8 cellular contexts compared by ENCODE assay signal in the genomic region with DNA sequence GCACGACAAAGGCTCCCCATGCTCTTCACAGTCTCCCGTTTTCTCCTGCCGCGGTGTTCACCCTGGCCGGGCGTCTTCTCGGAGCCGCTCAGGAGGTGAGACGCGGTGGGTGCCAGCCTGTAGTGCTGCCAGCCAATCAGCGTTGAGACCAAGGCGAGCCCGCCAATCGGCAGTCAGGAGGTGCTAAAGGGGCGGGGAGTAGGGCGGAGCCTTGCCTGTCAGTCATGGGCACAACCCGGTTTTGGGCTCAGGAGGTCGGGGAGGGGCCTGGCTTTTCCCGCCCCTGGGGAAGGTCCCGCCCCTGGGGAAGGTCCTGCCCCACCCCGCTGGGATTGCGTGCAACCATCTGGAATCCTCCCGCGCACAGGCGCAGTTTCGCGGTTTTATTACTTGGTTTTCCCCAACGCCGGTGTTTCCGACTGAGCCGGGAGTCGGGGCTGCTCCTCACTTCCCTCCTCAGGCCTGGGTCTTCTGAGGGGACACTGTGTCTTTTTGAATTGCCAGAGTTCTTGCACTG. TPM values are rescaled to one million over a fixed set of nuclear protein-coding genes. Genes with fewer than 3 reads are reported as not detected.
A peak's percentile ranks its signal among the peaks of the same experiment; 100 is the strongest.
DNase-seq lines count a peak whose midpoint lies in the region; ATAC-seq and TF ChIP-seq lines count a peak whose summit lies in the region.

PRDM7 (minus strand) TSS at position 92 of the 517 bp plus-strand sequence. CDS start 1,421 bp downstream, outside the sequence.

- H3K36me3 Mint-ChIP-seq in activated CD4-positive, alpha-beta T cell treated with anti-CD3 and anti-CD28 coated beads, Interleukin-2, amount 10 ng/mL, durations not matched to agents 24 days and 14 days (ENCODE audit: low read depth) = no peaks in the 10 kb centered on the region

- H3K4me1 Mint-ChIP-seq in activated CD4-positive, alpha-beta T cell treated with anti-CD3 and anti-CD28 coated beads, Interleukin-2, amount 10 ng/mL, durations not matched to agents 24 days and 14 days = peaks cover 27% of the 10 kb centered on the region

- H3K9me3 Mint-ChIP-seq in activated CD4-positive, alpha-beta T cell treated with anti-CD3 and anti-CD28 coated beads, Interleukin-2, amount 10 ng/mL, durations not matched to agents 24 days and 14 days = no peaks in the 10 kb centered on the region

- peak; percentile 26 for DNase-seq in AG04449 (ENCODE audit: low read depth, low spot score)
- DNase-seq in NCI-H510A (lab: John Stamatoyannopoulos, UW) = peak; percentile 26
- DNase-seq in activated CD4-positive, alpha-beta T cell treated with anti-CD3 and anti-CD28 coated beads, Interleukin-2, amount 10 ng/mL, durations not matched to agents 24 days and 14 days = peak; percentile 99
- DNase-seq in coronary artery (ENCODE audit: low spot score) = peak; percentile 82
- DNase-seq in left kidney (ENCODE audit: low read depth, low spot score) = peak; percentile 97
- peak; percentile 85 to 97 (median 94) for DNase-seq in stimulated activated CD4-positive, alpha-beta T cell treated with anti-CD3 and anti-CD28 coated beads, Interleukin-1b, Interleukin-23, amount 100 ng/mL, for 24 hours (ENCODE audit: low read depth in 4 of 4, low spot score in 1 of 4)

- no peak within 1 kb of the TSS for H3K27ac ChIP-seq in coronary artery

- peaks cover 22% of the 10 kb centered on the region for H3K27me3 Mint-ChIP-seq in activated CD4-positive, alpha-beta T cell treated with anti-CD3 and anti-CD28 coated beads, Interleukin-2, amount 10 ng/mL, durations not matched to agents 24 days and 14 days

- H3K4me3 Mint-ChIP-seq in activated CD4-positive, alpha-beta T cell treated with anti-CD3 and anti-CD28 coated beads, Interleukin-2, amount 10 ng/mL, durations not matched to agents 24 days and 14 days = peak within 1 kb of the TSS; percentile 82

- peak within 1 kb of the TSS; percentile 36 for H3K4me3 ChIP-seq in AG04449 (ENCODE audit: low read depth, low read length)
- H3K4me3 ChIP-seq in coronary artery = peak within 1 kb of the TSS; percentile 61

- no peak for TF ChIP-seq CTCF in AG04449 (IDR thresholded peaks at IDR 0.05; ENCODE audit: insufficient read depth, low read length, missing control alignments)
- no peak for TF ChIP-seq CTCF in coronary artery (IDR thresholded peaks at IDR 0.05)

- POLR2A ChIA-PET in AG04449 (lab: Yijun Ruan, JAX) = no interaction called here

- peak within 1 kb of the TSS; percentile 91 for H3K27ac Mint-ChIP-seq in activated CD4-positive, alpha-beta T cell treated with anti-CD3 and anti-CD28 coated beads, Interleukin-2, amount 10 ng/mL, durations not matched to agents 24 days and 14 days

- intact Hi-C loops in activated CD4-positive, alpha-beta T cell treated with anti-CD3 and anti-CD28 coated beads, Interleukin-2, amount 10 ng/mL, durations not matched to agents 24 days and 14 days (cut with micrococcal nuclease) = no loop called here

- CTCF ChIA-PET in AG04449 (lab: Yijun Ruan, JAX) = interaction anchor here (1.0 kb wide), 1 partner anchor 11 kb away, joined by 4 read pairs; no protein-coding TSS in a partner anchor

- ATAC-seq in GM19023 (IDR thresholded peaks at IDR 0.05; ENCODE audit: unreplicated experiment) (peak; percentile 95), HG03280 (IDR thresholded peaks at IDR 0.05; ENCODE audit: unreplicated experiment) (peak; percentile 96)

RNA-seq across cellular contexts. Expression of gene PRDM7, which starts in this region (rescaled TPM):
- total RNA-seq in activated CD4-positive, alpha-beta T cell treated with anti-CD3 and anti-CD28 coated beads, Interleukin-2, amount 10 ng/mL, durations not matched to agents 24 days and 14 days = not detected in 2 replicates

Comparison
In these comparisons a context has a peak if more than half of its experiments do, and no peak if none do; other contexts are left out.
1. Peak in DNase-seq in activated CD4-positive, alpha-beta T cell treated with anti-CD3 and anti-CD28 coated beads, Interleukin-2, amount 10 ng/mL, durations not matched to agents 24 days and 14 days; RNA of the gene not detected or under 1 TPM.
2. DNase-seq: peak in every context shown above with its lines; median percentile 99 in activated CD4-positive, alpha-beta T cell treated with anti-CD3 and anti-CD28 coated beads, Interleukin-2, amount 10 ng/mL, durations not matched to agents 24 days and 14 days; 97 in left kidney; 94 in stimulated activated CD4-positive, alpha-beta T cell treated with anti-CD3 and anti-CD28 coated beads, Interleukin-1b, Interleukin-23, amount 100 ng/mL, for 24 hours; 82 in coronary artery; 26 in AG04449; 26 in NCI-H510A.